In genomic region chr9:137277329-137278041, GRCh38 we compare ENCODE assay signal across 8 cellular contexts. TPM values are rescaled to one million over a fixed set of nuclear protein-coding genes. Genes with fewer than 3 reads are reported as not detected.
DNase-seq lines count a peak whose midpoint lies in the region; ATAC-seq and TF ChIP-seq lines count a peak whose summit lies in the region.

TOR4A (plus strand) TSS chr9:137277726; CDS start chr9:137278690, 964 bp downstream.

- no peak for TF ChIP-seq RAD21 in liver (IDR thresholded peaks at IDR 0.05)

- no peaks in the 10 kb centered on the region for H3K9me3 ChIP-seq in BE2C
- no peaks in the 10 kb centered on the region for H3K9me3 ChIP-seq in liver (ENCODE audit: control insufficient read depth in 4 of 4, low read length in 3 of 4)

- H3K4me1 ChIP-seq in BE2C (peaks cover 12% of the 10 kb centered on the region), liver (ENCODE audit: control insufficient read depth in 4 of 4, insufficient read depth in 4 of 4, low read length in 3 of 4) (peaks cover 3 to 35% (median 13%) of the 10 kb centered on the region in 4 donors)

- peak within 1 kb of the TSS; percentile 12 to 47 for H3K9ac ChIP-seq in liver (ENCODE audit: low read depth in 1 of 2, low read length in 2 of 2)

- H3K36me3 ChIP-seq in BE2C (peaks cover 3% of the 10 kb centered on the region; the same call in 1 of the 2 replicates), liver (ENCODE audit: control insufficient read depth in 4 of 4, insufficient read depth in 3 of 4, low read depth in 1 of 4, low read length in 3 of 4) (peaks cover 0 to 7% (median under 1%) of the 10 kb centered on the region in 4 donors)

- TF ChIP-seq CTCF in BE2C (IDR thresholded peaks at IDR 0.05; ENCODE audit: low read depth, low read length) (no peak), liver (IDR thresholded peaks at IDR 0.05; ENCODE audit: low read depth, low read length, missing input control) (no peak)

- peak; percentile 32 for DNase-seq in BE2C
- peak; percentile 85 for DNase-seq in SKM-1 (lab: John Stamatoyannopoulos, UW; ENCODE audit: unreplicated experiment)
- peak; percentile 82 to 96 for DNase-seq in dermis microvascular lymphatic vessel endothelial cell (ENCODE audit: low read depth in 2 of 2)
- DNase-seq in DMS114 treated with DMSO at 0.1 percent for 48 hours (lab: John Stamatoyannopoulos, UW; ENCODE audit: unreplicated experiment), result no peak

- WGBS in liver, result 33% methylated on average over 25 of the region's 25 CpGs

- peak within 1 kb of the TSS; percentile 85 to 93 for H3K27ac ChIP-seq in liver (ENCODE audit: low read depth in 1 of 2, low read length in 2 of 2)
- H3K27ac ChIP-seq in temporal lobe (ENCODE audit: low read depth, low read length), result peak within 1 kb of the TSS; percentile 36

- ATAC-seq in GM18870 (IDR thresholded peaks at IDR 0.05; ENCODE audit: unreplicated experiment) (peak; percentile 63), HG03108 (IDR thresholded peaks at IDR 0.05; ENCODE audit: unreplicated experiment) (peak; percentile 78)

- H3K4me3 ChIP-seq in BE2C (ENCODE audit: low read depth, low read length), result no peak within 1 kb of the TSS
- H3K4me3 ChIP-seq in liver (ENCODE audit: low read depth in 1 of 3, low read length in 3 of 3), result peak within 1 kb of the TSS; percentile 32 to 60 (median 53)

- H3K27me3 ChIP-seq in BE2C (no peaks in the 10 kb centered on the region), liver (ENCODE audit: control insufficient read depth in 4 of 4, insufficient read depth in 4 of 4, low read length in 3 of 4) (no peaks in the 10 kb centered on the region)

TF ChIP-seq in liver, 16 proteins besides CTCF, POLR2A, EP300 and RAD21:
- TF ChIP-seq TAF1 (conservative IDR thresholded peaks at IDR 0.05), result no peak
- TF ChIP-seq YY1 (IDR thresholded peaks at IDR 0.05), result no peak
- no peak for TF ChIP-seq REST (IDR thresholded peaks at IDR 0.05)
- TF ChIP-seq, protein P1, sequence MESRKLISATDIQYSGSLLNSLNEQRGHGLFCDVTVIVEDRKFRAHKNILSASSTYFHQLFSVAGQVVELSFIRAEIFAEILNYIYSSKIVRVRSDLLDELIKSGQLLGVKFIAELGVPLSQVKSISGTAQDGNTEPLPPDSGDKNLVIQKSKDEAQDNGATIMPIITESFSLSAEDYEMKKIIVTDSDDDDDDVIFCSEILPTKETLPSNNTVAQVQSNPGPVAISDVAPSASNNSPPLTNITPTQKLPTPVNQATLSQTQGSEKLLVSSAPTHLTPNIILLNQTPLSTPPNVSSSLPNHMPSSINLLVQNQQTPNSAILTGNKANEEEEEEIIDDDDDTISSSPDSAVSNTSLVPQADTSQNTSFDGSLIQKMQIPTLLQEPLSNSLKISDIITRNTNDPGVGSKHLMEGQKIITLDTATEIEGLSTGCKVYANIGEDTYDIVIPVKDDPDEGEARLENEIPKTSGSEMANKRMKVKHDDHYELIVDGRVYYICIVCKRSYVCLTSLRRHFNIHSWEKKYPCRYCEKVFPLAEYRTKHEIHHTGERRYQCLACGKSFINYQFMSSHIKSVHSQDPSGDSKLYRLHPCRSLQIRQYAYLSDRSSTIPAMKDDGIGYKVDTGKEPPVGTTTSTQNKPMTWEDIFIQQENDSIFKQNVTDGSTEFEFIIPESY (IDR thresholded peaks at IDR 0.05), result no peak
- peak in 1 of 2 donors; percentile 49 for TF ChIP-seq GABPA (IDR thresholded peaks at IDR 0.05 in 1 of 2, conservative IDR thresholded peaks at IDR 0.05 in 1 of 2)
- peak; percentile 20 for TF ChIP-seq SP1 (IDR thresholded peaks at IDR 0.05)

RNA-seq across cellular contexts. Expression of gene TOR4A, which starts in this region (rescaled TPM):
- 9.9 TPM for polyA plus RNA-seq in BE2C (2012; ENCODE audit: insufficient read depth, insufficient read length, low read depth)
- total RNA-seq in dermis microvascular lymphatic vessel endothelial cell (23.5 and 31.4 TPM in 2 replicates), liver (1 to 10 TPM; 5.0 to 5.1 TPM), temporal lobe (0.49 TPM)
- 1 to 10 TPM in 1 of 2 donors, under 1 TPM in 1; 0.35 to 3.6 TPM for polyA plus RNA-seq in liver
